17 cellular contexts compared by ENCODE assay signal in genomic region chr9:134664446-134664845, GRCh38. TPM values are rescaled to one million over a fixed set of nuclear protein-coding genes. Genes with fewer than 3 reads are reported as not detected.
DNase-seq lines count a peak whose midpoint lies in the region; ATAC-seq and TF ChIP-seq lines count a peak whose summit lies in the region.
"Had no signal": no experiment of that assay in that cellular context is flagged by ENCODE, and none has a peak within 500 bp of the region (broad histone marks: within the 10 kb centered on the region; RNA-seq: fewer than 3 reads in every experiment).

No MANE protein-coding gene starts in this region.

- peak overlapping the region; percentile 99 for H3K27ac Mint-ChIP-seq in chondrocyte (ENCODE audit: unreplicated experiment)

- H3K27me3 Mint-ChIP-seq in chondrocyte (ENCODE audit: low read depth), result no peaks in the 10 kb centered on the region

- intact Hi-C loops in Right ventricle myocardium superior (cut with DNase I), result no loop called here
- intact Hi-C loops in Right ventricle myocardium inferior (cut with DNase I), result no loop called here
- intact Hi-C loops in tibial artery (cut with DNase I; ENCODE audit: low total_unique reads), result no loop called here

- H3K36me3 ChIP-seq in osteoblast (ENCODE audit: insufficient read depth, low read length) (peaks cover 57% of the 10 kb centered on the region), tibial artery (no peaks in the 10 kb centered on the region)

- H3K79me2 ChIP-seq in osteoblast (ENCODE audit: insufficient read depth, low read length), result peaks cover 96% of the 10 kb centered on the region

- H2AFZ ChIP-seq in osteoblast (ENCODE audit: low read length), result no peak overlapping the region

- H3K36me3 Mint-ChIP-seq in chondrocyte (ENCODE audit: low read depth), result peaks cover 43% of the 10 kb centered on the region

- peak overlapping the region; percentile 17 for H3K27ac ChIP-seq in osteoblast (ENCODE audit: low read depth, low read length)
- peak overlapping the region; percentile 78 to 87 for H3K27ac ChIP-seq in tibial artery
- H3K27ac ChIP-seq: A549 had no signal

- H3K4me1 Mint-ChIP-seq in chondrocyte (ENCODE audit: low read depth), result peaks cover 93% of the 10 kb centered on the region

- no peak overlapping the region for H3K4me3 Mint-ChIP-seq in chondrocyte (ENCODE audit: unreplicated experiment)

- H3K4me1 ChIP-seq in osteoblast (ENCODE audit: insufficient read depth, low read length), result peaks cover 65% of the 10 kb centered on the region
- H3K4me1 ChIP-seq in tibial artery, result peaks cover 0 to 66% (median 34%) of the 10 kb centered on the region in 4 donors

- H3K9me3 ChIP-seq in osteoblast (ENCODE audit: low read depth, low read length), result no peaks in the 10 kb centered on the region
- no peaks in the 10 kb centered on the region for H3K9me3 ChIP-seq in tibial artery

- DNase-seq in Right ventricle myocardium superior (peak; percentile 18), Right ventricle myocardium inferior (ENCODE audit: missing footprints) (no peak), chondrocyte (ENCODE audit: low spot score) (no peak), osteoblast (ENCODE audit: insufficient read length, low spot score, missing footprints) (no peak), tibial artery (peak in 1 of 2 donors; percentile 48), NCI-H446 treated with DMSO at 0.1 percent for 48 hours (lab: John Stamatoyannopoulos, UW) (no peak)
- DNase-seq: Caco-2, DMS53, KG1, NCI-H1048, NCI-H226, NCI-H526 treated with DMSO at 0.1 percent for 48 hours, PC-3 had no signal

- H3K27me3 ChIP-seq in osteoblast (ENCODE audit: insufficient read depth, low read length) (no peaks in the 10 kb centered on the region), tibial artery (no peaks in the 10 kb centered on the region)

- ATAC-seq in Right ventricle myocardium superior (ENCODE audit: poor library complexity) (no peak), Right ventricle myocardium inferior (no peak), GM19463 (IDR thresholded peaks at IDR 0.05; ENCODE audit: unreplicated experiment) (no peak), GM21390 (IDR thresholded peaks at IDR 0.05; ENCODE audit: unreplicated experiment) (no peak)
- ATAC-seq: A549, GM12878, PC-3 had no signal

- H3K4me3 ChIP-seq in osteoblast (ENCODE audit: insufficient read depth, low read length) (no peak overlapping the region), tibial artery (no peak overlapping the region)
- H3K4me3 ChIP-seq: A549, GM12878 had no signal

- H4K20me1 ChIP-seq in osteoblast (ENCODE audit: insufficient read depth, low read length), result peaks cover 90% of the 10 kb centered on the region

- TF ChIP-seq CTCF in chondrocyte (IDR thresholded peaks at IDR 0.05) (no peak), osteoblast (IDR thresholded peaks at IDR 0.05; ENCODE audit: extremely low read depth, low read depth, low read length) (no peak), tibial artery (IDR thresholded peaks at IDR 0.05) (no peak)

- H3K4me2 ChIP-seq in osteoblast (ENCODE audit: insufficient read depth, low read length), result no peak overlapping the region
- H3K4me2 ChIP-seq: A549 had no signal

- no peaks in the 10 kb centered on the region for H3K9me3 Mint-ChIP-seq in chondrocyte (ENCODE audit: low read depth)

RNA-seq across cellular contexts. Expression of gene COL5A1, which starts 22.8 kb away (rescaled TPM):
- 12.7 TPM for total RNA-seq in Right ventricle myocardium superior
- 18.7 TPM for total RNA-seq in Right ventricle myocardium inferior
- 2,235 to 2,410 TPM (median 2,315 TPM) in 3 replicates for total RNA-seq in chondrocyte
- total RNA-seq in osteoblast, result 571 and 801 TPM in 2 replicates

Comparison
In these comparisons a context has a peak if more than half of its experiments do, and no peak if none do; other contexts are left out.
1. RNA of gene COL5A1, which starts 22.8 kb away (total RNA-seq): 2,235 to 2,410 TPM in chondrocyte and 571 to 801 TPM in osteoblast; 18.7 TPM in Right ventricle myocardium inferior (single experiment) and 12.7 TPM in Right ventricle myocardium superior (single experiment); every median in the first group is over 10 times any median in the second.